14 cellular contexts compared by ENCODE assay signal in genomic region chr6:159080217-159080976, GRCh38. TPM values are rescaled to one million over a fixed set of nuclear protein-coding genes. Genes with fewer than 3 reads are reported as not detected.
DNase-seq lines count a peak whose midpoint lies in the region; ATAC-seq, FAIRE-seq and TF ChIP-seq lines count a peak whose summit lies in the region.
"Had no signal": no experiment of that assay in that cellular context is flagged by ENCODE, and none has a peak within 500 bp of the region (broad histone marks: within the 10 kb centered on the region; RNA-seq: fewer than 3 reads in every experiment).

No MANE protein-coding gene starts in this region.

- H3K27me3 ChIP-seq in CD8-positive, alpha-beta T cell (ENCODE audit: insufficient read depth, low read length), result no peaks in the 10 kb centered on the region
- H3K27me3 ChIP-seq in OCI-LY3 (ENCODE audit: low read depth, low read length), result no peaks in the 10 kb centered on the region

- no peaks in the 10 kb centered on the region for H3K36me3 ChIP-seq in CD8-positive, alpha-beta T cell (ENCODE audit: insufficient read depth, low read length)
- H3K36me3 ChIP-seq in OCI-LY3 (replicated peaks; ENCODE audit: low read depth, low read length), result no peaks in the 10 kb centered on the region
- H3K36me3 ChIP-seq in mucosa of descending colon (ENCODE audit: low read depth), result no peaks in the 10 kb centered on the region

- peak overlapping the region; percentile 61 for H3K4me2 ChIP-seq in OCI-LY3 (ENCODE audit: low read length)

- intact Hi-C loops in CD8-positive, alpha-beta T cell (cut with DNase I, micrococcal nuclease), result loop anchor here in 1 of 2 experiments (1.0 to 2.0 kb wide), 2 partner anchors 18 to 38 kb away; no protein-coding TSS in a partner anchor
- intact Hi-C loops in mucosa of descending colon (cut with DNase I, micrococcal nuclease), result no loop called here

- ATAC-seq in CD8-positive, alpha-beta T cell, result peak; percentile 65
- peak; percentile 71 for ATAC-seq in GM19351 (IDR thresholded peaks at IDR 0.05; ENCODE audit: unreplicated experiment)
- peak; percentile 22 for ATAC-seq in mucosa of descending colon
- no peak for ATAC-seq in left lobe of liver
- ATAC-seq: K562 had no signal

- TF ChIP-seq CTCF in CD8-positive, alpha-beta T cell (IDR thresholded peaks at IDR 0.05), result no peak
- TF ChIP-seq CTCF in OCI-LY3 (IDR thresholded peaks at IDR 0.05; ENCODE audit: low read depth, low read length), result no peak
- TF ChIP-seq CTCF in mucosa of descending colon (IDR thresholded peaks at IDR 0.05), result no peak

- no peaks in the 10 kb centered on the region for H3K9me3 ChIP-seq in CD8-positive, alpha-beta T cell (ENCODE audit: low read length)
- no peaks in the 10 kb centered on the region for H3K9me3 ChIP-seq in OCI-LY3 (ENCODE audit: insufficient read depth, low read length)
- H3K9me3 ChIP-seq in mucosa of descending colon, result no peaks in the 10 kb centered on the region

- H3K9me3 Mint-ChIP-seq in CD8-positive, alpha-beta T cell, result no peaks in the 10 kb centered on the region
- H3K9me3 Mint-ChIP-seq: dendritic cell treated with granulocyte-macrophage colony-stimulating factor and Interleukin-4, amounts not matched to agents 40 ng/mL and 50 ng/mL, for 4 days had no signal

- H3K9ac ChIP-seq in OCI-LY3 (ENCODE audit: low read length), result no peak overlapping the region

- H2AFZ ChIP-seq in OCI-LY3 (ENCODE audit: low read depth, low read length), result peak overlapping the region; percentile 83

- H3K4me3 ChIP-seq in CD8-positive, alpha-beta T cell (ENCODE audit: low read depth, low read length), result no peak overlapping the region
- H3K4me3 ChIP-seq in OCI-LY3 (ENCODE audit: low read length) (no peak overlapping the region; the same call in 1 of the 2 replicates), mucosa of descending colon (no peak overlapping the region)
- H3K4me3 ChIP-seq: K562 had no signal

- H3K4me1 ChIP-seq in CD8-positive, alpha-beta T cell (ENCODE audit: insufficient read depth, low read length), result peaks cover 36% of the 10 kb centered on the region
- H3K4me1 ChIP-seq in OCI-LY3 (ENCODE audit: low read length) (peaks cover 11% of the 10 kb centered on the region), mucosa of descending colon (ENCODE audit: low read depth) (no peaks in the 10 kb centered on the region)

- no peaks in the 10 kb centered on the region for H3K36me3 Mint-ChIP-seq in CD8-positive, alpha-beta T cell

- CTCF ChIA-PET in CD8-positive, alpha-beta T cell (lab: Charles Lee), result interaction anchor here (0.8 to 3.2 kb wide), 9 partner anchors 11 to 54 kb away, joined by 3 to 16 read pairs (median 4); no protein-coding TSS in a partner anchor

- no peaks in the 10 kb centered on the region for H3K79me2 ChIP-seq in OCI-LY3 (ENCODE audit: low read length)

- DNase-seq in CD8-positive, alpha-beta T cell, result no peak
- no peak for DNase-seq in mucosa of descending colon
- DNase-seq in SHP77 (lab: John Stamatoyannopoulos, UW), result no peak
- no peak for DNase-seq in GM19239 (ENCODE audit: insufficient read length, low spot score)
- DNase-seq in NCI-H1930 (lab: John Stamatoyannopoulos, UW), result no peak
- no peak for DNase-seq in left lobe of liver (ENCODE audit: low spot score)
- DNase-seq: NCI-H1694 treated with DMSO at 0.1 percent for 48 hours; stimulated activated CD4-positive, alpha-beta T cell treated with anti-CD3 and anti-CD28 coated beads, Interleukin-2, amount 100 ng/mL, for 48 hours had no signal

- peak overlapping the region; percentile 37 for H3K4me3 Mint-ChIP-seq in CD8-positive, alpha-beta T cell
- H3K4me3 Mint-ChIP-seq: dendritic cell treated with granulocyte-macrophage colony-stimulating factor and Interleukin-4, amounts not matched to agents 40 ng/mL and 50 ng/mL, for 4 days had no signal

- POLR2A ChIA-PET in CD8-positive, alpha-beta T cell (lab: Charles Lee), result interaction anchor here (0.8 to 1.8 kb wide), 8 partner anchors 10 to 26 kb away, joined by 3 to 7 read pairs (median 4); no protein-coding TSS in a partner anchor

- H3K27ac Mint-ChIP-seq in CD8-positive, alpha-beta T cell, result peak overlapping the region; percentile 72
- H3K27ac Mint-ChIP-seq: dendritic cell treated with granulocyte-macrophage colony-stimulating factor and Interleukin-4, amounts not matched to agents 40 ng/mL and 50 ng/mL, for 4 days had no signal

- H3K27ac ChIP-seq in CD8-positive, alpha-beta T cell (ENCODE audit: low read depth, low read length), result no peak overlapping the region
- H3K27ac ChIP-seq in OCI-LY3 (ENCODE audit: low read length), result peak overlapping the region; percentile 28; the same call in 1 of the 2 replicates

- H3K4me1 Mint-ChIP-seq in CD8-positive, alpha-beta T cell (ENCODE audit: low read depth), result peaks cover 46% of the 10 kb centered on the region

- no peaks in the 10 kb centered on the region for H3K27me3 Mint-ChIP-seq in CD8-positive, alpha-beta T cell (ENCODE audit: low read depth)
- H3K27me3 Mint-ChIP-seq: dendritic cell treated with granulocyte-macrophage colony-stimulating factor and Interleukin-4, amounts not matched to agents 40 ng/mL and 50 ng/mL, for 4 days had no signal

- no peak for FAIRE-seq in GM19239 (lab: Jason Lieb, UNC)
- FAIRE-seq: G401.6, H1, K562 had no signal

- H4K20me1 ChIP-seq in OCI-LY3 (ENCODE audit: insufficient read depth, low read length), result no peaks in the 10 kb centered on the region

RNA-seq across cellular contexts. Expression of gene TAGAP, which starts 35.6 kb away (rescaled TPM):
- 100 to 1,000 TPM; 136 to 137 TPM for total RNA-seq in CD8-positive, alpha-beta T cell
- total RNA-seq in mucosa of descending colon (1 to 10 TPM; 2.0 to 4.1 (median 3.7) TPM), left lobe of liver (0.45 TPM)
- total RNA-seq: H1 had no signal

Comparison
In these comparisons a context has a peak if more than half of its experiments do, and no peak if none do; other contexts are left out.
1. RNA of gene TAGAP, which starts 35.6 kb away (total RNA-seq): 136 to 137 TPM in CD8-positive, alpha-beta T cell; 2.0 to 4.1 TPM in mucosa of descending colon and 0.45 TPM in left lobe of liver (single experiment); every median in the first group is over 10 times any median in the second.